8 cellular contexts compared by ENCODE assay signal in the genomic region with DNA sequence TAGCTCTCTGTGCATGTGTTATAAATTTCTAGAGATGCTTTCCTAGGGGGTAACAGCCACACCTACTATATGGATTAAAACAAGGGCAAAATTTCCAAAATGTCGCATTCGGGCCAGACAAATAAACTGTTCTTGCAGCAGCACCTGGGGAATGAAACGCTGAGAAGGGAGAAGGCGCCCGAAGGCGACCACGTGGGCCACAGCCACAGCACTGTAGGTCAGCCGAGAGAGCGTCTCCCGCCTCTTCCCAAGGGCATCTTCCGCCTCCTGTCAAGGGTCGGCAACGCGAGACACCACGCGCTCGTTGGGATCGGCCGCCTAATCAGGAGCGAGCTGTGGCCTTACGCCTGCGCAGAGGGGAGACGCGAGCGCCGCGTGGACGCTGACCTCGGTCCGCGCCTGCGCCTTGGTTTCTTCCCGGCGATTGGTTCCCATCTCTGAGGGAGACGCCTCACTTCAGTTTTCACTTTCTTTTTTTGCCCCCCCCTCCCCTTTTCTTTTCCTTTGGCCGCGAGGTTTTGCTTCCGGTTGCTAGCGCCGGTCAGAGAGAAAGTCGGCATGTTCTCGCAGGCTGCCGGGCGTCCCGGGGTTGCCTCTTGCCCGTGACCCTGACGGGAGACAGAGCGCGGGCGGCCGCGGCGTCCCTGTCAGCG.
DNase-seq lines count a peak whose midpoint lies in the region; ATAC-seq lines count a peak whose summit lies in the region.

A gene with protein sequence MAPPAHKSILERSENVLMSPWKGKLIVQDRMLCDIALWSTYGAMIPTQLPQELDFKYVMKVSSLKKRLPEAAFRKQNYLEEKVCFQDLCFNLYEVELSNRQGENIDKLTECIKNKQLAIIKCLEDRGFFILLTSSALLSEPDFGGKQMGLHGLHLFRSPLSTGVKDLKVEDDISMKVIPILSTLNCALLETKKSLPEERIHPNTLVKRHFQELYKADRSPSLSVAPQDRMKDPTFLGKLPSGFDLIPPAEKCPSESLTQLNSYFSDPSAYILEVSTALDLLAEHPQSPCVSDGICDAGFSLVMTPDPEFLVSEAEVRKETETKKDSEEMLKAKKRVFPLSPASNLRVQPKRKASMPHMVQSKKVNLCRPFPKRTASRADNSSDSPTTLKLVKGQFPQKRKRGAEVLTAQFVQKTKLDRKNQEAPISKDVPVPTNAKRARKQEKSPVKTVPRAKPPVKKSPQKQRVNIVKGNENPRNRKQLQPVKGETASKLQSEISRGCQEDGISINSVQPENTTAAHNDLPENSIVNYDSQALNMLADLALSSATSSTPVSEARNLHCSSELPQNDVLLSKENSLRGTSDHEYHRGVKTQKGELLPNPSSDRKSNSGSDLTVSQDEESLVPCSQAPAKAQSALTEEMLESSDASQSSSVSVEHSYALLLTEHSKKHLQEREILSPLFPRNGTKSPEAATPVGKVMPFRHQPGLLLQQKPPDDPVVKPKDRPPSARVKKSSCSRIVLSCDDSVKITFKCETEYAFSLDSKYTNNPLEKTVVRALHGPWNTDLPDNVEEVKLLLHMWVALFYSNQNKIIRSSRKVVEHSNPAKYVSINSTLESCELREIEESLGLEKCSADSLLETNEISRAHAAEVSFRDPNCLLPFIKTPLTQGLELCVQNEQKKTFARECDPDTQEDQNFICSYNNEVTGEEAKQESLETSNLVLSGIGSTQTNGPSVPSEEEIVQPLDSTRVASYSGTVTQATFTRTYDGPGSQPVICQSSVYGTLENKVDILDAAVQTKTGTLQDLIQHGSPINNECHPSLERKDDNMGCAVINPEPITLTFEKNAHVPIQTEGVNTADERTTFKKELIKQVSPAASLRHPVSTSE (N-terminal part only) (plus strand): TSS at position 521 of the 653 bp plus-strand sequence. CDS start 35,805 bp downstream, outside the sequence.

- peaks cover 0 to 6% (median 0%) of the 10 kb centered on the region in 11 experiments; a peak in 6 of 22 replicates for H3K9me3 ChIP-seq in BLaER1 treated with 17β-estradiol and CSF1 and Interleukin-3, amounts not matched to agents 10 nM and 100 nM (replicated peaks in 1 of 11)

- peaks cover 0 to 47% (median 40%) of the 10 kb centered on the region in 11 experiments; a peak in 18 of 22 replicates for H4K20me1 ChIP-seq in BLaER1 treated with 17β-estradiol and CSF1 and Interleukin-3, amounts not matched to agents 10 nM and 100 nM

- H3K4me2 ChIP-seq in BLaER1 treated with 17β-estradiol and CSF1 and Interleukin-3, amounts not matched to agents 10 nM and 100 nM = peak within 1 kb of the TSS; percentile 76 to 95 (median 91)

- H3K9ac ChIP-seq in BLaER1 treated with 17β-estradiol and CSF1 and Interleukin-3, amounts not matched to agents 10 nM and 100 nM = peak within 1 kb of the TSS; percentile 90 to 98 (median 95)

- peak within 1 kb of the TSS; percentile 88 to 98 (median 95) for H3K27ac ChIP-seq in BLaER1 treated with 17β-estradiol and CSF1 and Interleukin-3, amounts not matched to agents 10 nM and 100 nM

- peak within 1 kb of the TSS; percentile 80 to 98 (median 94) for H3K4me3 ChIP-seq in BLaER1 treated with 17β-estradiol and CSF1 and Interleukin-3, amounts not matched to agents 10 nM and 100 nM

- H3K36me3 ChIP-seq in BLaER1 treated with 17β-estradiol and CSF1 and Interleukin-3, amounts not matched to agents 10 nM and 100 nM = peaks cover 0 to 17% (median 14%) of the 10 kb centered on the region in 11 experiments; a peak in 16 of 22 replicates

- no peaks in the 10 kb centered on the region for H3K27me3 ChIP-seq in BLaER1 treated with 17β-estradiol and CSF1 and Interleukin-3, amounts not matched to agents 10 nM and 100 nM

- DNase-seq in NCI-H748 treated with DMSO at 0.1 percent for 48 hours (lab: John Stamatoyannopoulos, UW) = peak; percentile 82
- DNase-seq in activated CD4-positive, alpha-beta T cell treated with anti-CD3 and anti-CD28 coated beads, Interleukin-2, amount 50 U/mL, for 24 hours (ENCODE audit: low read depth in 1 of 2, low spot score in 1 of 2) = peak; percentile 87 to 97
- DNase-seq in dedifferentiated amniotic fluid mesenchymal stem cell (ENCODE audit: extremely low spot score) = peak; percentile 96
- DNase-seq in left kidney (ENCODE audit: low read depth, low spot score) = peak; percentile 99
- DNase-seq in stimulated activated CD4-positive, alpha-beta T cell treated with anti-CD3 and anti-CD28 coated beads, Interleukin-2, amount 100 ng/mL, for 24 hours = peak; percentile 96 to 98

- peaks cover 11 to 33% (median 22%) of the 10 kb centered on the region in 10 experiments; a peak in 19 of 20 replicates for H3K4me1 ChIP-seq in BLaER1 treated with 17β-estradiol and CSF1 and Interleukin-3, amounts not matched to agents 10 nM and 100 nM

- ATAC-seq in GM19351 (IDR thresholded peaks at IDR 0.05; ENCODE audit: unreplicated experiment) = peak; percentile 66
- peak; percentile 78 for ATAC-seq in HG03521 (IDR thresholded peaks at IDR 0.05; ENCODE audit: unreplicated experiment)

Comparison
In these comparisons a context has a peak if more than half of its experiments do, and no peak if none do; other contexts are left out.
1. Peak in every context shown above with its lines: DNase-seq, ATAC-seq, H3K4me3 ChIP-seq and H3K27ac ChIP-seq.